8 cellular contexts compared by ENCODE assay signal in the genomic region with DNA sequence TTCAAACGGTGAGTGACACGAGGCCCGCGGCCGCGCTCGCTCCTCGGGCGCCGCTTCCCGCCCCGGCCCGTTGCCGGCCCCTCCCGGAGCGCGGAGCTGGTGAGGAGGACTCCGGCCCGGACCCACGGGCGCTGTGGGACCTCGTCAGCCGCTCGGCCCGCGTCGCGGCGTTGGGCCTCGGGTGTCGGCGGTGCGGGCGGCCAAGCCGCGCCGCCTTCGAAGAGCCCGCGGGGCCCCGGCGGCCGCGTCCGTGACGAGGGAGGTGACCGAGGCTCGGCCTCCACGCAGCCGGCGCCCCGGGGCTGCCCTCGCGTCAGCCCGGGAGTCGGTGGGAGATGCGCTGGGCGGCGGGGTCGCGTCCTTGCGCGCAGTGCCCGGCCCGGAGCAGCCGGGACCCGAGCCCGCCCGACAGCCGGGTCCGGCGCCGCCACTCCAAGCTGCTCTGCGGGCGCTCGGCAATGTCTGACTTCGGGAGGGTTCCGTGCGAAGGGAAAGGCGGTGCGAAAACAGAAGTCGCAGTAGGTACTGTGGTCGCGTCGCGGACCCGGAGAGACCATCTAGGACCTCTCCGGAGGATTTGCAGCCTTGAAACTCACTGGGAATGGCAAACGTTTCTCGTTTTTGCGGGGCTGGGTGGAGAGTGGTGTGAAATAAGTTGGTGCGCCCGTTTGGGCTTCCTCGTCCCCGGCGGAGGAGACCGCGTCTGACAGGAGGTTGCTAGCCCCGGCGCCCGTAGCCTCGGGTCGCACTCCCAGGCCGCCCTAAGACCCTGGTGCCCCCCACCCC. TPM values are rescaled to one million over a fixed set of nuclear protein-coding genes. Genes with fewer than 3 reads are reported as not detected.
A peak's percentile ranks its signal among the peaks of the same experiment; 100 is the strongest.
DNase-seq lines count a peak whose midpoint lies in the region; ATAC-seq and TF ChIP-seq lines count a peak whose summit lies in the region.

No MANE protein-coding gene starts in this region.

- peak; percentile 18 for ATAC-seq in GM18505 (IDR thresholded peaks at IDR 0.05; ENCODE audit: unreplicated experiment)
- peak; percentile 9 for ATAC-seq in HG02870 (IDR thresholded peaks at IDR 0.05; ENCODE audit: unreplicated experiment)
- ATAC-seq in Right ventricle myocardium superior (ENCODE audit: poor library complexity) = peak; percentile 14
- no peak for ATAC-seq in HG03095 (IDR thresholded peaks at IDR 0.05; ENCODE audit: unreplicated experiment)

- H3K27ac ChIP-seq in PC-9 = peak overlapping the region; percentile 90

- no peaks in the 10 kb centered on the region for H3K9me2 ChIP-seq in PC-9 (ENCODE audit: insufficient read depth)

- peaks cover 59% of the 10 kb centered on the region for H3K4me1 Mint-ChIP-seq in activated naive CD4-positive, alpha-beta T cell treated with anti-CD3 and anti-CD28 coated beads, Interleukin-2, amount 10 ng/mL, durations not matched to agents 7 days and 5 days
- H3K4me1 Mint-ChIP-seq in progenitor cell of endocrine pancreas (ENCODE audit: low read depth) = peaks cover 18% of the 10 kb centered on the region

- H3K4me2 ChIP-seq in PC-9 = peak overlapping the region; percentile 95

- peak; percentile 26 for TF ChIP-seq POLR2A in GM18505 (IDR thresholded peaks at IDR 0.05; ENCODE audit: borderline replicate concordance, extremely low read depth, insufficient read depth, insufficient read length)

- no peak for TF ChIP-seq CTCF in PC-9 (conservative IDR thresholded peaks at IDR 0.05)
- no peak for TF ChIP-seq CTCF in progenitor cell of endocrine pancreas (IDR thresholded peaks at IDR 0.05; ENCODE audit: unreplicated experiment)

- H3K27me3 ChIP-seq in PC-9 (ENCODE audit: insufficient read depth, low read depth) = no peaks in the 10 kb centered on the region

- H3K4me3 Mint-ChIP-seq in activated naive CD4-positive, alpha-beta T cell treated with anti-CD3 and anti-CD28 coated beads, Interleukin-2, amount 10 ng/mL, durations not matched to agents 7 days and 5 days = peak overlapping the region; percentile 95
- peak overlapping the region; percentile 98 for H3K4me3 Mint-ChIP-seq in progenitor cell of endocrine pancreas (ENCODE audit: low read depth)

- H2AFZ ChIP-seq in PC-9 = no peak overlapping the region

- H3K36me3 Mint-ChIP-seq in activated naive CD4-positive, alpha-beta T cell treated with anti-CD3 and anti-CD28 coated beads, Interleukin-2, amount 10 ng/mL, durations not matched to agents 7 days and 5 days = peaks cover 12% of the 10 kb centered on the region
- H3K36me3 Mint-ChIP-seq in progenitor cell of endocrine pancreas (ENCODE audit: insufficient read depth) = no peaks in the 10 kb centered on the region

- H3K4me1 ChIP-seq in PC-9 (replicated peaks; ENCODE audit: insufficient read depth) = peaks cover 20% of the 10 kb centered on the region

- intact Hi-C loops in PC-9 (cut with micrococcal nuclease; ENCODE audit: unreplicated experiment) (loop anchor here (2.0 to 5.0 kb wide), 3 partner anchors 39 to 69 kb away; no protein-coding TSS in a partner anchor), Right ventricle myocardium superior (cut with DNase I) (loop anchor here (2.0 to 5.0 kb wide), 2 partner anchors 14 to 39 kb away; no protein-coding TSS in a partner anchor)

- peaks cover 71% of the 10 kb centered on the region for H3K79me2 ChIP-seq in PC-9 (ENCODE audit: low read depth)

- peak overlapping the region; percentile 95 for H3K4me3 ChIP-seq in PC-9

- POLR2A ChIA-PET in PC-9 (lab: Charles Lee; ENCODE audit: unreplicated experiment) = interaction anchor here (0.6 to 1.1 kb wide), 3 partner anchors 53 to 77 kb away, joined by 3 to 6 read pairs (median 3); no protein-coding TSS in a partner anchor

- peaks cover 23% of the 10 kb centered on the region; the same call in 1 of the 2 replicates for H3F3A ChIP-seq in PC-9 (ENCODE audit: insufficient read depth, low read depth)

- CTCF ChIA-PET in PC-9 (lab: Charles Lee) = interaction anchor here (0.6 kb wide), 1 partner anchor 62 kb away, joined by 3 read pairs; no protein-coding TSS in a partner anchor
- CTCF ChIA-PET in activated naive CD4-positive, alpha-beta T cell treated with anti-CD3 and anti-CD28 coated beads, Interleukin-2, amount 10 ng/mL, durations not matched to agents 7 days and 5 days (lab: Charles Lee) = interaction anchor here (0.8 to 2.7 kb wide), 3 partner anchors 15 to 159 kb away, joined by 3 to 12 read pairs (median 3); no protein-coding TSS in a partner anchor

- peak overlapping the region; percentile 92 for H3K27ac Mint-ChIP-seq in activated naive CD4-positive, alpha-beta T cell treated with anti-CD3 and anti-CD28 coated beads, Interleukin-2, amount 10 ng/mL, durations not matched to agents 7 days and 5 days
- H3K27ac Mint-ChIP-seq in progenitor cell of endocrine pancreas = peak overlapping the region; percentile 99

- H3K9me3 Mint-ChIP-seq in activated naive CD4-positive, alpha-beta T cell treated with anti-CD3 and anti-CD28 coated beads, Interleukin-2, amount 10 ng/mL, durations not matched to agents 7 days and 5 days = no peaks in the 10 kb centered on the region
- H3K9me3 Mint-ChIP-seq in progenitor cell of endocrine pancreas (ENCODE audit: low read depth) = no peaks in the 10 kb centered on the region

- H4K20me1 ChIP-seq in PC-9 (ENCODE audit: insufficient read depth) = peaks cover 12% of the 10 kb centered on the region

- no peaks in the 10 kb centered on the region for H3K9me3 ChIP-seq in PC-9 (ENCODE audit: insufficient read depth, low read depth)

- DNase-seq in PC-9 (no peak), Right ventricle myocardium superior (peak; percentile 63), progenitor cell of endocrine pancreas (ENCODE audit: low spot score, unreplicated experiment) (peak; percentile 13), HuH-7 (ENCODE audit: low spot score) (no peak)
- DNase-seq in activated naive CD4-positive, alpha-beta T cell treated with anti-CD3 and anti-CD28 coated beads, Interleukin-2, amount 10 ng/mL, durations not matched to agents 7 days and 5 days = peak; percentile 67

- BruUV-seq in PC-9 (replicated peaks; lab: Mats Ljungman, UMichigan) = no TSS peak

- no peaks in the 10 kb centered on the region for H3K27me3 Mint-ChIP-seq in activated naive CD4-positive, alpha-beta T cell treated with anti-CD3 and anti-CD28 coated beads, Interleukin-2, amount 10 ng/mL, durations not matched to agents 7 days and 5 days
- H3K27me3 Mint-ChIP-seq in progenitor cell of endocrine pancreas = no peaks in the 10 kb centered on the region

- no peaks in the 10 kb centered on the region for H3K36me3 ChIP-seq in PC-9 (ENCODE audit: low read depth)

RNA-seq across cellular contexts. Expression of a gene that starts 0.8 kb away (rescaled TPM):
- total RNA-seq in PC-9 (2021) = 44.9 and 46.8 TPM in 2 replicates
- 20.3 TPM for total RNA-seq in Right ventricle myocardium superior
- 55.8 and 58.0 TPM in 2 replicates for total RNA-seq in progenitor cell of endocrine pancreas

RNA-seq across cellular contexts. Expression of a gene that starts 40.9 kb away (rescaled TPM):
- total RNA-seq in PC-9 (2021) = 4.9 and 5.1 TPM in 2 replicates
- 6.1 TPM for total RNA-seq in Right ventricle myocardium superior
- total RNA-seq in progenitor cell of endocrine pancreas = 2.4 and 3.5 TPM in 2 replicates

Comparison
In these comparisons a context has a peak if more than half of its experiments do, and no peak if none do; other contexts are left out.
1. DNase-seq: peak in activated naive CD4-positive, alpha-beta T cell treated with anti-CD3 and anti-CD28 coated beads, Interleukin-2, amount 10 ng/mL, durations not matched to agents 7 days and 5 days (single experiment), Right ventricle myocardium superior (single experiment) and progenitor cell of endocrine pancreas (single experiment); none in PC-9 (0 of 2) and HuH-7 (single experiment).